Comparison of ENCODE assay signal across 8 cellular contexts in the genomic region with DNA sequence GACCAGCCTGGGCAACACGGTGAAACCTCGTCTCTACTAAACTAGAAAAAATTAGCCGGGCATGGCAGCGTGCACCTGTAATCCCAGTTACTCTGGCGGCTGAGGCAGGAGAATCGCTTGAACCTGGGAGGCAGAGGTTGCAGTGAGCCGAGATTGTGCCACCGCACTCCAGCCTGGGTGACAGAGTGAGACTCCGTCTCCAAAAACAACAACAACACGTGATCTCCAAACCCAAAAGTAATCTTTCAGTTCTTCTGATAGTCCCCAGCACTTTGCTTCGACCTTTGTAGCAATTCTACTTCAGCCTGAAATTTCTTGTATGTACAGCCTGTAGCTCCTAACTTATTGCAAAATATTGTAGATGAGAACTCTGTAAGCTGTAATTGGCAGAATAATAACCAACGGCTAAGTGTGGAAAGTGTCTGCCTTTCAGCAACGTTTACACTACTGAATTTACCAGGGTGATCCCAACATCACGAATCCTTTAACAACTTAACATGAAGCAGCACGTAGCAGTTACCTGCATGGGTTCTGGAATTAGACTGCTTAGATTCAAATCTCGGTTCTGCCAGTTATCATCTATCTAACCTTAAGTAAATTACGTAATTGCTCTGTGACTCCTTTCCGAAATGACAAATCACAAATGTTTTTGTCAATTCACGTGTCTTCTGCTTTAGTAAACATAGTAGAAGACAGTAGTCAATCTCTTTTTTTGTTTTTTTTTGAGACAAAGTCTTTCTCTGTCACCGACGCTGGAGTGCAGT. TPM values are rescaled to one million over a fixed set of nuclear protein-coding genes. Genes with fewer than 3 reads are reported as not detected.
DNase-seq lines count a peak whose midpoint lies in the region; ATAC-seq, FAIRE-seq and TF ChIP-seq lines count a peak whose summit lies in the region.
"Not testable (repeated sequence)": the region's sequence is repeated elsewhere in the genome, so short reads cannot be mapped to it uniquely, and the experiment has no call there.

No MANE protein-coding gene starts in this region.

- not testable (repeated sequence) for H3K4me1 ChIP-seq in CD4-positive, CD25-positive, alpha-beta regulatory T cell (ENCODE audit: control insufficient read depth, insufficient read depth, low read length, poor library complexity, severe bottlenecking); KMS-11 (ENCODE audit: low read depth, poor library complexity, severe bottlenecking); Peyer's patch; keratinocyte (ENCODE audit: control insufficient read depth, extremely low read depth, insufficient read depth, low read length); osteoblast (ENCODE audit: insufficient read depth, low read length); thoracic aorta (ENCODE audit: control insufficient read depth in 1 of 2, low read depth in 2 of 2)

- not testable (repeated sequence) for H3K79me2 ChIP-seq in KMS-11 (ENCODE audit: insufficient read depth, low read depth); keratinocyte (ENCODE audit: control insufficient read depth, insufficient read depth, low read length); osteoblast (ENCODE audit: insufficient read depth, low read length)

- H3K27me3 ChIP-seq in CD4-positive, CD25-positive, alpha-beta regulatory T cell (ENCODE audit: control insufficient read depth, insufficient read depth, low read length); KMS-11 (ENCODE audit: insufficient read depth, low read depth); Peyer's patch; keratinocyte (ENCODE audit: control insufficient read depth, extremely low read depth, insufficient read depth, low read length); osteoblast (ENCODE audit: insufficient read depth, low read length); thoracic aorta (replicated peaks; ENCODE audit: insufficient read depth): not testable (repeated sequence)

- not testable (repeated sequence) for H3K27me3 Mint-ChIP-seq in CD4-positive, CD25-positive, alpha-beta regulatory T cell; activated CD8-positive, alpha-beta memory T cell treated with anti-CD3 and anti-CD28 coated beads, Interleukin-2, amount 10 ng/mL, durations not matched to agents 7 days and 5 days

- peak overlapping the region; percentile 89 to 99 (median 93) for H3K4me3 Mint-ChIP-seq in CD4-positive, CD25-positive, alpha-beta regulatory T cell
- H3K4me3 Mint-ChIP-seq in activated CD8-positive, alpha-beta memory T cell treated with anti-CD3 and anti-CD28 coated beads, Interleukin-2, amount 10 ng/mL, durations not matched to agents 7 days and 5 days = peak overlapping the region; percentile 94

- CTCF ChIA-PET in activated CD8-positive, alpha-beta memory T cell treated with anti-CD3 and anti-CD28 coated beads, Interleukin-2, amount 10 ng/mL, durations not matched to agents 7 days and 5 days (lab: Charles Lee) = not testable (repeated sequence)

- H3K36me3 Mint-ChIP-seq in CD4-positive, CD25-positive, alpha-beta regulatory T cell; activated CD8-positive, alpha-beta memory T cell treated with anti-CD3 and anti-CD28 coated beads, Interleukin-2, amount 10 ng/mL, durations not matched to agents 7 days and 5 days: not testable (repeated sequence)

- H3K9me3 Mint-ChIP-seq in CD4-positive, CD25-positive, alpha-beta regulatory T cell; activated CD8-positive, alpha-beta memory T cell treated with anti-CD3 and anti-CD28 coated beads, Interleukin-2, amount 10 ng/mL, durations not matched to agents 7 days and 5 days (ENCODE audit: low read depth): not testable (repeated sequence)

- dilution Hi-C loops in keratinocyte (cut with MboI; ENCODE audit: extremely low pct_ligation_motif_present, low sequenced_read_pairs) = not testable (repeated sequence)

- not testable (repeated sequence) for H3K4me3 ChIP-seq in CD4-positive, CD25-positive, alpha-beta regulatory T cell (ENCODE audit: low read depth, low read length); KMS-11 (IDR thresholded peaks at IDR 0.05; ENCODE audit: insufficient read depth, low read depth, low read length); Peyer's patch; osteoblast (ENCODE audit: insufficient read depth, low read length)
- H3K4me3 ChIP-seq in keratinocyte (ENCODE audit: control insufficient read depth in 2 of 3, extremely low read depth in 1 of 3, insufficient read depth in 2 of 3, low read depth in 1 of 3, low read length in 3 of 3) (peak overlapping the region in 1 of 3 experiments; percentile 10), thoracic aorta (peak overlapping the region; percentile 77)

- H3K4me2 ChIP-seq in KMS-11; osteoblast (ENCODE audit: insufficient read depth, low read length): not testable (repeated sequence)
- H3K4me2 ChIP-seq in keratinocyte (ENCODE audit: control insufficient read depth, extremely low read depth, insufficient read depth, low read depth, low read length) = peak overlapping the region; percentile 49

- H3K36me3 ChIP-seq in CD4-positive, CD25-positive, alpha-beta regulatory T cell (ENCODE audit: control insufficient read depth, insufficient read depth, low read length); KMS-11 (ENCODE audit: insufficient read depth); keratinocyte (ENCODE audit: control insufficient read depth in 2 of 2, extremely low read depth in 1 of 2, insufficient read depth in 2 of 2, low read length in 2 of 2); osteoblast (ENCODE audit: insufficient read depth, low read length); thoracic aorta: not testable (repeated sequence)
- H3K36me3 ChIP-seq in Peyer's patch = peaks cover 0 to 13% (median 0%) of the 10 kb centered on the region in 3 donors

- DNase-seq in CD4-positive, CD25-positive, alpha-beta regulatory T cell = peak in 1 of 3 donors; percentile 13
- not testable (repeated sequence) for DNase-seq in Peyer's patch; activated CD8-positive, alpha-beta memory T cell treated with anti-CD3 and anti-CD28 coated beads, Interleukin-2, amount 10 ng/mL, durations not matched to agents 7 days and 5 days; keratinocyte (ENCODE audit: low read depth, low spot score); thoracic aorta (ENCODE audit: low spot score)
- DNase-seq in central memory CD4-positive, alpha-beta T cell = peak; percentile 11
- DNase-seq in osteoblast (ENCODE audit: insufficient read length, low spot score, missing footprints) = peak; percentile 23

- H3K9me1 ChIP-seq in keratinocyte (ENCODE audit: control insufficient read depth, extremely low read depth, insufficient read depth, low read length) = not testable (repeated sequence)

- TF ChIP-seq CTCF in KMS-11 (conservative IDR thresholded peaks at IDR 0.05; ENCODE audit: low read depth, low read length); Peyer's patch (IDR thresholded peaks at IDR 0.05); keratinocyte (optimal IDR thresholded peaks at IDR 0.05 in 1 of 3, IDR thresholded peaks at IDR 0.05 in 1 of 3, conservative IDR thresholded peaks at IDR 0.05 in 1 of 3; ENCODE audit: extremely low read depth in 1 of 3, insufficient read depth in 2 of 3, low read length in 3 of 3); osteoblast (IDR thresholded peaks at IDR 0.05; ENCODE audit: extremely low read depth, low read depth, low read length); thoracic aorta (IDR thresholded peaks at IDR 0.05): not testable (repeated sequence)

- not testable (repeated sequence) for FAIRE-seq in keratinocyte (lab: Jason Lieb, UNC)

- not testable (repeated sequence) for H4K20me1 ChIP-seq in KMS-11 (ENCODE audit: insufficient read depth); keratinocyte (ENCODE audit: control insufficient read depth, extremely low read depth, insufficient read depth, low read length); osteoblast (ENCODE audit: insufficient read depth, low read length)

- not testable (repeated sequence) for H3K27ac ChIP-seq in CD4-positive, CD25-positive, alpha-beta regulatory T cell (ENCODE audit: insufficient read depth, low read length, poor library complexity, severe bottlenecking); KMS-11; keratinocyte (ENCODE audit: control insufficient read depth, insufficient read depth, low read length); osteoblast (ENCODE audit: low read depth, low read length); thoracic aorta
- H3K27ac ChIP-seq in Peyer's patch = peak overlapping the region in 3 of 4 donors; percentile 46 to 77 (median 62)

- H2AFZ ChIP-seq in KMS-11 (ENCODE audit: low read depth) = not testable (repeated sequence)
- peak overlapping the region; percentile 22 for H2AFZ ChIP-seq in keratinocyte (ENCODE audit: control insufficient read depth, low read length)
- peak overlapping the region; percentile 27 for H2AFZ ChIP-seq in osteoblast (ENCODE audit: low read length)

- peak overlapping the region; percentile 62 to 98 (median 79) for H3K27ac Mint-ChIP-seq in CD4-positive, CD25-positive, alpha-beta regulatory T cell
- H3K27ac Mint-ChIP-seq in activated CD8-positive, alpha-beta memory T cell treated with anti-CD3 and anti-CD28 coated beads, Interleukin-2, amount 10 ng/mL, durations not matched to agents 7 days and 5 days = peak overlapping the region; percentile 92

- H3K9me3 ChIP-seq in CD4-positive, CD25-positive, alpha-beta regulatory T cell (ENCODE audit: control insufficient read depth in 2 of 2, low read length in 2 of 2); Peyer's patch; keratinocyte (ENCODE audit: control insufficient read depth, low read depth, low read length); osteoblast (ENCODE audit: low read depth, low read length); thoracic aorta: not testable (repeated sequence)

- not testable (repeated sequence) for TF ChIP-seq POLR2A in Peyer's patch (IDR thresholded peaks at IDR 0.05)

- peaks cover 0 to 17% (median 8%) of the 10 kb centered on the region in 4 donors for H3K4me1 Mint-ChIP-seq in CD4-positive, CD25-positive, alpha-beta regulatory T cell
- peaks cover 16% of the 10 kb centered on the region for H3K4me1 Mint-ChIP-seq in activated CD8-positive, alpha-beta memory T cell treated with anti-CD3 and anti-CD28 coated beads, Interleukin-2, amount 10 ng/mL, durations not matched to agents 7 days and 5 days

- 0 out of 2 replicates have a peak overlapping the region, but pooled peaks have one; percentile 68 for H3K9ac ChIP-seq in KMS-11
- not testable (repeated sequence) for H3K9ac ChIP-seq in keratinocyte (ENCODE audit: control insufficient read depth, extremely low read depth, insufficient read depth, low read length)

- not testable (repeated sequence) for ATAC-seq in CD4-positive, CD25-positive, alpha-beta regulatory T cell (ENCODE audit: low read depth in 2 of 2); activated CD8-positive, alpha-beta memory T cell treated with anti-CD3 and anti-CD28 coated beads, Interleukin-2, amount 10 ng/mL, durations not matched to agents 7 days and 5 days; thoracic aorta (ENCODE audit: insufficient number of reproducible peaks, low FRiP score, low read depth)

RNA-seq across cellular contexts. Expression of a gene that starts 1.2 kb away (rescaled TPM):
- total RNA-seq in CD4-positive, CD25-positive, alpha-beta regulatory T cell = 12.8 TPM
- 10 to 100 TPM; 27.1 to 35.0 (median 30.5) TPM for polyA plus RNA-seq in CD4-positive, CD25-positive, alpha-beta regulatory T cell
- 10 to 100 TPM in 3 of 4 donors, 1 to 10 TPM in 1; 6.6 to 23.8 (median 17.8) TPM for total RNA-seq in Peyer's patch
- total RNA-seq in activated CD8-positive, alpha-beta memory T cell treated with anti-CD3 and anti-CD28 coated beads, Interleukin-2, amount 10 ng/mL, durations not matched to agents 7 days and 5 days = 10 to 100 TPM; 22.3 to 36.8 TPM
- polyA plus RNA-seq in keratinocyte = 47.4 to 64.9 TPM (median 53.3 TPM) in 3 replicates
- 35.5 TPM for polyA plus RNA-seq in keratinocyte (2011; ENCODE audit: low read depth)
- 50.6 and 71.3 TPM in 2 replicates for polyA plus RNA-seq in keratinocyte (2011; cell fraction: cytosol; rRNA removed)
- 33.2 and 38.5 TPM in 2 replicates for polyA plus RNA-seq in keratinocyte (2011; cell fraction: nucleus; rRNA removed)
- 33.2 and 33.8 TPM in 2 replicates for polyA plus RNA-seq in keratinocyte (2012; ENCODE audit: low replicate concordance)
- 17.3 to 40.7 TPM (median 37.4 TPM) in 3 replicates for polyA minus RNA-seq in keratinocyte
- polyA minus RNA-seq in keratinocyte (2011; cell fraction: cytosol; rRNA and poly(A)+ RNA removed) = 18.6 TPM
- polyA minus RNA-seq in keratinocyte (2011; cell fraction: nucleus; rRNA and poly(A)+ RNA removed) = 9.8 and 12.3 TPM in 2 replicates
- total RNA-seq in osteoblast = 40.4 and 40.9 TPM in 2 replicates
- 10 to 100 TPM in 1 of 2 donors, 1 to 10 TPM in 1; 9.0 to 10.7 TPM for total RNA-seq in thoracic aorta

RNA-seq across cellular contexts. Expression of a gene that starts 48.0 kb away (rescaled TPM):
- 0.07 TPM for total RNA-seq in CD4-positive, CD25-positive, alpha-beta regulatory T cell
- polyA plus RNA-seq in CD4-positive, CD25-positive, alpha-beta regulatory T cell = not detected
- total RNA-seq in Peyer's patch = under 1 TPM in 2 of 4 donors, not detected in 2; 0.13 to 0.18 TPM
- under 1 TPM in 1 of 2 experiments, not detected in 1; 0.02 TPM for total RNA-seq in activated CD8-positive, alpha-beta memory T cell treated with anti-CD3 and anti-CD28 coated beads, Interleukin-2, amount 10 ng/mL, durations not matched to agents 7 days and 5 days
- 0.01 TPM in 2 of 3 replicates, not detected in the other for polyA plus RNA-seq in keratinocyte
- not detected for polyA plus RNA-seq in keratinocyte (2011; ENCODE audit: low read depth)
- not detected in 2 replicates for polyA plus RNA-seq in keratinocyte (2011; cell fraction: cytosol; rRNA removed)
- 0.04 and 0.05 TPM in 2 replicates for polyA plus RNA-seq in keratinocyte (2011; cell fraction: nucleus; rRNA removed)
- 0.06 TPM in 1 of 2 replicates, not detected in the other for polyA plus RNA-seq in keratinocyte (2012; ENCODE audit: low replicate concordance)
- 0.03 TPM in 1 of 3 replicates, not detected in the others for polyA minus RNA-seq in keratinocyte
- not detected for polyA minus RNA-seq in keratinocyte (2011; cell fraction: cytosol; rRNA and poly(A)+ RNA removed)
- not detected in 2 replicates for polyA minus RNA-seq in keratinocyte (2011; cell fraction: nucleus; rRNA and poly(A)+ RNA removed)
- total RNA-seq in osteoblast = not detected in 2 replicates
- under 1 TPM in 1 of 2 donors, not detected in 1; 0.42 TPM for total RNA-seq in thoracic aorta

RNA-seq across cellular contexts. Expression of a gene that starts 55.9 kb away (rescaled TPM):
- 14.4 TPM for total RNA-seq in CD4-positive, CD25-positive, alpha-beta regulatory T cell
- under 1 TPM; 0.32 to 0.47 (median 0.38) TPM for polyA plus RNA-seq in CD4-positive, CD25-positive, alpha-beta regulatory T cell
- total RNA-seq in Peyer's patch (10 to 100 TPM; 14.2 to 24.5 (median 16.1) TPM), osteoblast (16.3 and 17.1 TPM in 2 replicates), thoracic aorta (10 to 100 TPM; 14.3 to 21.9 TPM)
- total RNA-seq in activated CD8-positive, alpha-beta memory T cell treated with anti-CD3 and anti-CD28 coated beads, Interleukin-2, amount 10 ng/mL, durations not matched to agents 7 days and 5 days = 10 to 100 TPM; 16.2 to 16.8 TPM
- 7.5 to 9.2 TPM (median 7.9 TPM) in 3 replicates for polyA plus RNA-seq in keratinocyte
- 2.7 TPM for polyA plus RNA-seq in keratinocyte (2011; ENCODE audit: low read depth)
- polyA plus RNA-seq in keratinocyte (2011; cell fraction: cytosol; rRNA removed) = 6.9 and 7.7 TPM in 2 replicates
- polyA plus RNA-seq in keratinocyte (2011; cell fraction: nucleus; rRNA removed) = 20.0 and 22.0 TPM in 2 replicates
- 9.4 TPM in 2 replicates for polyA plus RNA-seq in keratinocyte (2012; ENCODE audit: low replicate concordance)
- 19.4 to 28.7 TPM (median 20.1 TPM) in 3 replicates for polyA minus RNA-seq in keratinocyte
- polyA minus RNA-seq in keratinocyte (2011; cell fraction: cytosol; rRNA and poly(A)+ RNA removed) = 14.0 TPM
- 11.5 and 18.2 TPM in 2 replicates for polyA minus RNA-seq in keratinocyte (2011; cell fraction: nucleus; rRNA and poly(A)+ RNA removed)
